ENCODE assay signal across 8 cellular contexts in the genomic region with DNA sequence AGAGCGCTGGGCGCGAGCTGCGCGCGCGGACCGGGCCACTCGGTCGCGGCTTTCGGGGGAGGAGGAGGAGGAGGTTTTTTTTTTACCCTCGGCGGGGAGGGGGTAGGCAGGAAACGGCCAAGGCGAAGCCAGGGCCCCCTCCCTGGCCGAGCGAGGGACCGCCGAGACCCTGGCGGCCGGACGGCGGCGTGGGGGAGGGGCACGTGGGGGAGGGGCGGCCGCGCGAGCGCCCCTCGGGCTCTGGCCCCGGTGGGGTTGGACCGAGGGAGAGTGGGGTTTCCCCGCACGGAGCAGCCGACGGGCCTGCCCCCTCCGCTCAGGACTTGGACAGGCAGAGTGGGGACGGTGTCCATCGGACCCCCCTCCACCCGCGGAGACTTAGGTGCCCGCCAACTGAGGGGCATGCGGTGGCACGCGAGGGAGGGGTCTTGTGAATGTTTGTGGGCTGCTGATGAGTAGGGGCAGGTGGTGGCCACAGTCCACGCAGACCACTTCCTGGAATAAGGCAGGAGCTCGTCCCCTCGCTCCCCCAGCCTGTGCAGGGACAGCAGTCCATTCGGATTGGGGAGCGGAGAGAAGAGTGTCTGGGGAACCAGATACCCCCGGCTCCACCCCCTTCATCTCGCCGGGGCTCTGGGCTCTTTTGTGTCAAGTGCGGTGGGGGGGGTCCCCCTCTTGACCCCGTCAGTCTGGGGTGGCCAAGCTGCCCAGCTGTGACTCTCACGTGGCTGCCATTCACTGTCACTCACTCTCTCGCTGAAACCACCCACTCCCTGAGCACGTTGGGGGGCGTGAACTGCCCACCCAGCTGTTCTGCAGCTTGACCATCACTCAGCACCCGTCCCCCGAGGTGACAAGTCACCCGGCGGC. TPM values are rescaled to one million over a fixed set of nuclear protein-coding genes. Genes with fewer than 3 reads are reported as not detected.
DNase-seq lines count a peak whose midpoint lies in the region; ATAC-seq and TF ChIP-seq lines count a peak whose summit lies in the region.

No MANE protein-coding gene starts in this region.

- ATAC-seq in HCT116 (peak; percentile 28), gastroesophageal sphincter (no peak), HG02623 (IDR thresholded peaks at IDR 0.05; ENCODE audit: unreplicated experiment) (no peak)

- TF ChIP-seq EP300 in gastroesophageal sphincter (IDR thresholded peaks at IDR 0.05): no peak

- H3K36me3 Mint-ChIP-seq in CD8-positive, alpha-beta memory T cell: peaks cover 0 to 20% (median 3%) of the 10 kb centered on the region in 3 donors
- peaks cover 9% of the 10 kb centered on the region for H3K36me3 Mint-ChIP-seq in osteocyte (ENCODE audit: unreplicated experiment)
- H3K36me3 Mint-ChIP-seq in HFFc6 (ENCODE audit: low read depth): peaks cover 4% of the 10 kb centered on the region; the same call in 1 of the 2 replicates

- H3K9ac ChIP-seq in HCT116 (ENCODE audit: low read length) (peak overlapping the region; percentile 86), OCI-LY3 (ENCODE audit: low read length) (peak overlapping the region; percentile 91)

- DNase-seq in CD8-positive, alpha-beta memory T cell: peak; percentile 24 to 71 (median 38)
- DNase-seq in HCT116 (ENCODE audit: low read depth, low spot score): no peak
- peak; percentile 24 for DNase-seq in activated T-helper 1 cell treated with Interleukin-2 at 50 U/mL for 16 hours (ENCODE audit: low read depth)
- no peak for DNase-seq in osteocyte (ENCODE audit: extremely low spot score, unreplicated experiment)
- DNase-seq in HFFc6: no peak

- H3K4me1 ChIP-seq in CD8-positive, alpha-beta memory T cell (ENCODE audit: insufficient read depth, low read length): peaks cover 63% of the 10 kb centered on the region
- H3K4me1 ChIP-seq in HCT116 (ENCODE audit: control insufficient read depth in 1 of 2, insufficient read depth in 2 of 2, low read length in 2 of 2): peaks cover 39 to 53% of the 10 kb centered on the region in 2 experiments
- peaks cover 23% of the 10 kb centered on the region for H3K4me1 ChIP-seq in OCI-LY3 (ENCODE audit: low read length)
- H3K4me1 ChIP-seq in gastroesophageal sphincter: peaks cover 6 to 89% (median 48%) of the 10 kb centered on the region in 3 donors

- POLR2A ChIA-PET in CD8-positive, alpha-beta memory T cell (lab: Charles Lee): interaction anchor here (0.6 to 1.8 kb wide), 7 partner anchors 22 to 51 kb away, joined by 3 to 11 read pairs (median 5); a partner anchor contains a TSS
- POLR2A ChIA-PET in HCT116 (lab: Charles Lee): no interaction called here

- peak overlapping the region; percentile 99 for H3K4me2 ChIP-seq in HCT116 (ENCODE audit: low read length)
- peak overlapping the region; percentile 94 for H3K4me2 ChIP-seq in OCI-LY3 (ENCODE audit: low read length)

- H3K79me2 ChIP-seq in HCT116 (ENCODE audit: insufficient read depth, low read length) (peaks cover 33% of the 10 kb centered on the region), OCI-LY3 (ENCODE audit: low read length) (peaks cover 39% of the 10 kb centered on the region)

- CTCF ChIA-PET in CD8-positive, alpha-beta memory T cell (lab: Charles Lee): interaction anchor here (0.6 to 1.9 kb wide), 9 partner anchors 14 to 142 kb away, joined by 3 to 8 read pairs (median 4); a partner anchor contains a TSS
- CTCF ChIA-PET in HCT116 (lab: Charles Lee): interaction anchor here (0.8 to 1.0 kb wide), 3 partner anchors 19 to 29 kb away, joined by 3 read pairs; a partner anchor contains a TSS

- H3K9me2 ChIP-seq in HCT116 (ENCODE audit: insufficient read depth): no peaks in the 10 kb centered on the region

- peaks cover 16% of the 10 kb centered on the region for H3K36me3 ChIP-seq in CD8-positive, alpha-beta memory T cell (ENCODE audit: insufficient read depth, low read length)
- peaks cover 3 to 8% of the 10 kb centered on the region in 2 experiments; a peak in 2 of 4 replicates for H3K36me3 ChIP-seq in HCT116 (ENCODE audit: control insufficient read depth in 1 of 2, insufficient read depth in 2 of 2, low read length in 2 of 2)
- peaks cover 4% of the 10 kb centered on the region for H3K36me3 ChIP-seq in OCI-LY3 (replicated peaks; ENCODE audit: low read depth, low read length)
- H3K36me3 ChIP-seq in gastroesophageal sphincter: peaks cover 0 to 6% of the 10 kb centered on the region in 2 donors

- TF ChIP-seq RAD21 in HCT116 (IDR thresholded peaks at IDR 0.05; ENCODE audit: low read depth): no peak

- peaks cover 0 to 2% (median 0%) of the 10 kb centered on the region in 5 donors for H3K9me3 Mint-ChIP-seq in CD8-positive, alpha-beta memory T cell
- H3K9me3 Mint-ChIP-seq in osteocyte (ENCODE audit: unreplicated experiment) (no peaks in the 10 kb centered on the region), HFFc6 (no peaks in the 10 kb centered on the region)

- peak overlapping the region; percentile 79 for H3K27ac ChIP-seq in CD8-positive, alpha-beta memory T cell (ENCODE audit: low read depth, low read length)
- H3K27ac ChIP-seq in HCT116 (ENCODE audit: low read depth, low read length) (peak overlapping the region; percentile 97), OCI-LY3 (ENCODE audit: low read length) (peak overlapping the region; percentile 79), gastroesophageal sphincter (peak overlapping the region; percentile 59 to 97 (median 91))

- peaks cover 8 to 21% (median 11%) of the 10 kb centered on the region in 3 donors for H3K4me1 Mint-ChIP-seq in CD8-positive, alpha-beta memory T cell
- H3K4me1 Mint-ChIP-seq in osteocyte (ENCODE audit: unreplicated experiment) (peaks cover 3% of the 10 kb centered on the region), HFFc6 (ENCODE audit: low read depth) (peaks cover 5% of the 10 kb centered on the region)

- intact Hi-C loops in HCT116 (cut with micrococcal nuclease): loop anchor here (2.0 kb wide), 1 partner anchor 51 kb away; a partner anchor contains a TSS

- H3K4me3 ChIP-seq in CD8-positive, alpha-beta memory T cell (ENCODE audit: low read length): peak overlapping the region; percentile 85
- H3K4me3 ChIP-seq in HCT116 (replicated peaks in 1 of 2; ENCODE audit: low read depth in 1 of 2, low read length in 2 of 2) (peak overlapping the region; percentile 56 to 82), OCI-LY3 (ENCODE audit: low read length) (peak overlapping the region; percentile 99), gastroesophageal sphincter (peak overlapping the region; percentile 67 to 86)

- H3K27ac Mint-ChIP-seq in CD8-positive, alpha-beta memory T cell: peak overlapping the region in 1 of 8 donors; percentile 10
- peak overlapping the region; percentile 60 for H3K27ac Mint-ChIP-seq in osteocyte (ENCODE audit: unreplicated experiment)
- no peak overlapping the region for H3K27ac Mint-ChIP-seq in HFFc6

- TF ChIP-seq POLR2A in HCT116 (IDR thresholded peaks at IDR 0.05; ENCODE audit: borderline replicate concordance, extremely low read depth, insufficient read depth, insufficient read length) (no peak), gastroesophageal sphincter (IDR thresholded peaks at IDR 0.05) (peak in 1 of 2 donors; percentile 6)

- no peaks in the 10 kb centered on the region for H4K20me1 ChIP-seq in HCT116 (ENCODE audit: insufficient read depth)
- H4K20me1 ChIP-seq in OCI-LY3 (ENCODE audit: insufficient read depth, low read length): peaks cover 5% of the 10 kb centered on the region; the same call in 1 of the 2 replicates

- no peaks in the 10 kb centered on the region for H3K9me3 ChIP-seq in CD8-positive, alpha-beta memory T cell (ENCODE audit: low read length)
- H3K9me3 ChIP-seq in HCT116 (ENCODE audit: control insufficient read depth in 1 of 2, insufficient read depth in 1 of 2, low read depth in 1 of 2, low read length in 2 of 2) (no peaks in the 10 kb centered on the region), OCI-LY3 (ENCODE audit: insufficient read depth, low read length) (no peaks in the 10 kb centered on the region), gastroesophageal sphincter (no peaks in the 10 kb centered on the region)

- H2AFZ ChIP-seq in HCT116 (ENCODE audit: low read depth, low read length, poor library complexity, severe bottlenecking) (no peak overlapping the region), OCI-LY3 (ENCODE audit: low read depth, low read length) (no peak overlapping the region; the same call in 1 of the 2 replicates)

- TF ChIP-seq CTCF in HCT116 (IDR thresholded peaks at IDR 0.05 in 2 of 3, conservative IDR thresholded peaks at IDR 0.05 in 1 of 3; ENCODE audit: borderline replicate concordance in 1 of 3, insufficient read depth in 1 of 3, low read depth in 2 of 3, low read length in 2 of 3) (no peak), OCI-LY3 (IDR thresholded peaks at IDR 0.05; ENCODE audit: low read depth, low read length) (no peak), gastroesophageal sphincter (IDR thresholded peaks at IDR 0.05) (no peak), osteocyte (IDR thresholded peaks at IDR 0.05) (no peak), HFFc6 (IDR thresholded peaks at IDR 0.05) (no peak; the same call in 1 of the 2 replicates)

- peak overlapping the region in 4 of 7 donors; percentile 37 to 57 (median 50) for H3K4me3 Mint-ChIP-seq in CD8-positive, alpha-beta memory T cell
- no peak overlapping the region for H3K4me3 Mint-ChIP-seq in osteocyte (ENCODE audit: unreplicated experiment)
- no peak overlapping the region; the same call in 1 of the 2 replicates for H3K4me3 Mint-ChIP-seq in HFFc6

- RAD21 ChIA-PET in HCT116 (lab: Charles Lee; ENCODE audit: low non-redundant PET in 1 of 2, low total read pairs in 2 of 2, uncharacterized antibody in 2 of 2, unreplicated experiment in 2 of 2): interaction anchor here in 1 of 2 experiments (0.5 kb wide), 1 partner anchor 46 kb away, joined by 3 read pairs; a partner anchor contains a TSS

- no TSS peak for BruUV-seq in HCT116 (replicated peaks; lab: Mats Ljungman, UMichigan)

- H3K27me3 Mint-ChIP-seq in CD8-positive, alpha-beta memory T cell: peaks cover 0 to 3% of the 10 kb centered on the region in 2 donors
- no peaks in the 10 kb centered on the region for H3K27me3 Mint-ChIP-seq in osteocyte (ENCODE audit: unreplicated experiment)
- peaks cover 4% of the 10 kb centered on the region for H3K27me3 Mint-ChIP-seq in HFFc6 (ENCODE audit: insufficient read depth)

- WGBS in gastroesophageal sphincter (ENCODE audit: low coverage in 1 of 2), 2 donors: 0% methylated on average over 3 to 6 of the region's 65 CpGs

- no peaks in the 10 kb centered on the region for H3K27me3 ChIP-seq in CD8-positive, alpha-beta memory T cell (ENCODE audit: insufficient read depth, low read length, poor library complexity, severe bottlenecking)
- H3K27me3 ChIP-seq in HCT116 (ENCODE audit: insufficient read depth, low read length) (no peaks in the 10 kb centered on the region), OCI-LY3 (ENCODE audit: low read depth, low read length) (no peaks in the 10 kb centered on the region), gastroesophageal sphincter (no peaks in the 10 kb centered on the region)

RNA-seq across cellular contexts. Expression of a gene that starts 3.0 kb away (rescaled TPM):
- total RNA-seq in CD8-positive, alpha-beta memory T cell: 100 to 1,000 TPM; 116 to 123 TPM
- 20.1 TPM for polyA plus RNA-seq in CD8-positive, alpha-beta memory T cell
- 54.8 TPM for total RNA-seq in HCT116 (2021; ENCODE audit: unreplicated experiment)
- 54.9 and 63.8 TPM in 2 replicates for polyA plus RNA-seq in HCT116 (2012)
- total RNA-seq in gastroesophageal sphincter: 100 to 1,000 TPM in 3 of 4 donors, 10 to 100 TPM in 1; 56.7 to 134 (median 120) TPM
- total RNA-seq in osteocyte: 196 and 206 TPM in 2 replicates
- total RNA-seq in HFFc6 (2021; fragmentation: NEBNext Ultra II Directional; extraction: Animal tissue kit (Norgen Biotek cat#: 25700)): 100 to 1,000 TPM in 4 of 6 experiments, 10 to 100 TPM in 2; 83.3 to 112 (median 110) TPM

RNA-seq across cellular contexts. Expression of a gene that starts 27.8 kb away (rescaled TPM):
- 10 to 100 TPM; 16.4 to 17.6 TPM for total RNA-seq in CD8-positive, alpha-beta memory T cell
- 3.1 TPM for polyA plus RNA-seq in CD8-positive, alpha-beta memory T cell
- total RNA-seq in HCT116 (2021; ENCODE audit: unreplicated experiment) (21.5 TPM), gastroesophageal sphincter (10 to 100 TPM; 12.0 to 18.7 (median 13.7) TPM), osteocyte (8.5 and 10.2 TPM in 2 replicates)
- polyA plus RNA-seq in HCT116 (2012): 16.0 and 17.9 TPM in 2 replicates
- 10 to 100 TPM in 4 of 6 experiments, 1 to 10 TPM in 2; 9.3 to 15.3 (median 10.5) TPM for total RNA-seq in HFFc6 (2021; fragmentation: NEBNext Ultra II Directional; extraction: Animal tissue kit (Norgen Biotek cat#: 25700))

RNA-seq across cellular contexts. Expression of a gene that starts 28.2 kb away (rescaled TPM):
- 10 to 100 TPM; 58.2 to 65.0 TPM for total RNA-seq in CD8-positive, alpha-beta memory T cell
- 162 TPM for polyA plus RNA-seq in CD8-positive, alpha-beta memory T cell
- total RNA-seq in HCT116 (2021; ENCODE audit: unreplicated experiment) (103 TPM), gastroesophageal sphincter (10 to 100 TPM; 60.5 to 84.7 (median 69.8) TPM), osteocyte (65.8 and 66.2 TPM in 2 replicates)
- 148 and 157 TPM in 2 replicates for polyA plus RNA-seq in HCT116 (2012)
- 100 to 1,000 TPM; 104 to 122 (median 107) TPM for total RNA-seq in HFFc6 (2021; fragmentation: NEBNext Ultra II Directional; extraction: Animal tissue kit (Norgen Biotek cat#: 25700))

RNA-seq across cellular contexts. Expression of a gene that starts 30.5 kb away (rescaled TPM):
- total RNA-seq in CD8-positive, alpha-beta memory T cell: 1 to 10 TPM; 4.4 to 4.8 TPM
- 3.3 TPM for polyA plus RNA-seq in CD8-positive, alpha-beta memory T cell
- total RNA-seq in HCT116 (2021; ENCODE audit: unreplicated experiment) (0.74 TPM), gastroesophageal sphincter (1 to 10 TPM; 1.6 to 5.4 (median 2.1) TPM), osteocyte (2.3 and 3.0 TPM in 2 replicates)
- polyA plus RNA-seq in HCT116 (2012): 0.29 and 1.2 TPM in 2 replicates
- total RNA-seq in HFFc6 (2021; fragmentation: NEBNext Ultra II Directional; extraction: Animal tissue kit (Norgen Biotek cat#: 25700)): 1 to 10 TPM; 2.2 to 3.6 (median 3.1) TPM

RNA-seq across cellular contexts. Expression of a gene that starts 30.7 kb away (rescaled TPM):
- 1 to 10 TPM; 5.3 to 5.5 TPM for total RNA-seq in CD8-positive, alpha-beta memory T cell
- not detected for polyA plus RNA-seq in CD8-positive, alpha-beta memory T cell
- 2.8 TPM for total RNA-seq in HCT116 (2021; ENCODE audit: unreplicated experiment)
- polyA plus RNA-seq in HCT116 (2012): 0.82 and 1.8 TPM in 2 replicates
- total RNA-seq in gastroesophageal sphincter: 10 to 100 TPM in 3 of 4 donors, 1 to 10 TPM in 1; 6.5 to 41.6 (median 29.6) TPM
- total RNA-seq in osteocyte: 3.4 TPM in 2 replicates
- 1 to 10 TPM in 2 of 6 experiments, under 1 TPM in 4; 0.40 to 1.3 (median 0.60) TPM for total RNA-seq in HFFc6 (2021; fragmentation: NEBNext Ultra II Directional; extraction: Animal tissue kit (Norgen Biotek cat#: 25700))

Comparison
In these comparisons a context has a peak if more than half of its experiments do, and no peak if none do; other contexts are left out.
1. DNase-seq: peak in CD8-positive, alpha-beta memory T cell (5 of 5) and activated T-helper 1 cell treated with Interleukin-2 at 50 U/mL for 16 hours (single experiment); none in HCT116 (single experiment), osteocyte (single experiment) and HFFc6 (single experiment).
2. H3K4me3 Mint-ChIP-seq: peak in CD8-positive, alpha-beta memory T cell (4 of 7); none in osteocyte (single experiment) and HFFc6 (single experiment).
3. Peak in every context shown above with its lines, with median percentiles within 50 percentile points of each other: H3K27ac ChIP-seq and H3K4me3 ChIP-seq.